ENCODE assay signal across 24 cellular contexts in the genomic region with DNA sequence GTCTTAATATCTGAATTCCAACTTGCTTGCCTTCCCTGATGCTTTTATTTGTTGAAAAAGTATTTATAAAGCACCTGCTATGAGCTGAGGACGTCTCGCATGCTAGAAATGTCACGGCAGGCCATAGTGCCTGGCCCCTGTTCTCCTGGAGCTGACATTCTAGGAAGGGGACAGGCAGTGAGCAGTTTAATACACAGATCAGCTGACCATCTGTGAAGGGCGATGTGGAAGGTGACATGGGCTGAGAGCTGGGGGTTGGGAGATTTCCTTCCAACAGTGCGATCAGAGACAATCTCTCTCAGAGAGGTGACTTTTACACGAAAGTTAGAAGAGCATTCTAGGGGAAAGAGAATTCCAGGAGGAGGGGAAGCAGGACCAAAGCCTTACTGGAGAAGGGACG.
"Had no signal": no experiment of that assay in that cellular context is flagged by ENCODE, and none has a peak within 500 bp of the region (broad histone marks: within the 10 kb centered on the region; RNA-seq: fewer than 3 reads in every experiment).

No MANE protein-coding gene starts in this region.

- H3K27me3 ChIP-seq: gastrocnemius medialis, hepatocyte, neural progenitor cell, right atrium auricular region, transverse colon, uterus had no signal

- ATAC-seq: esophagus mucosa; gastrocnemius medialis; natural killer cell; stimulated activated memory B cell treated with anti-CD40 and anti-IgM and Interleukin-4, amounts not matched to agents 10 μg/mL and 1 μg/mL and 100 μg/mL, for 72 hours; stimulated activated naive CD8-positive, alpha-beta T cell treated with anti-CD3 and anti-CD28 coated beads, Interleukin-15, Interleukin-2, amounts not matched to agents 100 U/mL and 50 U/mL, for 24 hours; upper lobe of right lung had no signal

- H3K9me3 ChIP-seq: gastrocnemius medialis, heart left ventricle, right atrium auricular region, spleen, thoracic aorta, transverse colon, upper lobe of right lung, uterus had no signal

- H3K4me3 ChIP-seq: dorsolateral prefrontal cortex, gastrocnemius medialis, heart left ventricle, hepatocyte, lung, neural progenitor cell, right atrium auricular region, skin epidermis, spleen, thoracic aorta, transverse colon, upper lobe of right lung, uterus had no signal

- H3K27ac ChIP-seq: epithelial cell of prostate, gastrocnemius medialis, heart left ventricle, hepatocyte, neural progenitor cell, parathyroid adenoma, right atrium auricular region, skin epidermis, spleen, thoracic aorta, transverse colon, upper lobe of right lung, uterus had no signal

- H3K36me3 ChIP-seq: gastrocnemius medialis, heart left ventricle, neural progenitor cell, right atrium auricular region, spleen, thoracic aorta, transverse colon, upper lobe of right lung, uterus had no signal

- DNase-seq: cerebellar nuclear complex; dorsolateral prefrontal cortex; effector CD4-positive, alpha-beta T cell; foreskin fibroblast; gastrocnemius medialis; heart left ventricle; kidney glomerular epithelial cell; natural killer cell; spleen; stimulated activated CD4-positive, alpha-beta T cell treated with anti-CD3 and anti-CD28 coated beads, Interleukin-4, amount 100 ng/mL, for 4 hours; stimulated activated naive CD8-positive, alpha-beta T cell treated with anti-CD3 and anti-CD28 coated beads, Interleukin-15, Interleukin-2, amounts not matched to agents 100 U/mL and 50 U/mL, for 24 hours; transverse colon; upper lobe of right lung; uterus had no signal
